Comparison of ENCODE assay signal across 15 cellular contexts in genomic region chr20:16601019-16601418, GRCh38.
"Had no signal": no experiment of that assay in that cellular context is flagged by ENCODE, and none has a peak within 500 bp of the region (broad histone marks: within the 10 kb centered on the region; RNA-seq: fewer than 3 reads in every experiment).

No MANE protein-coding gene starts in this region.

- H3K4me1 ChIP-seq: left lung, sigmoid colon, spleen, stomach, upper lobe of right lung had no signal

- H3K27ac ChIP-seq: hepatocyte, left lung, sigmoid colon, spleen, stomach, thoracic aorta, upper lobe of right lung had no signal

- H3K36me3 ChIP-seq: left lung, sigmoid colon, spleen, stomach, thoracic aorta, upper lobe of right lung had no signal

- DNase-seq: activated CD4-positive, alpha-beta T cell treated with anti-CD3 and anti-CD28 coated beads for 1 hour; activated CD4-positive, alpha-beta T cell treated with anti-CD3 and anti-CD28 coated beads, Interleukin-2, amount 50 U/mL, for 4 hours; activated naive CD4-positive, alpha-beta T cell treated with anti-CD3 and anti-CD28 coated beads for 36 hours; activated naive CD8-positive, alpha-beta T cell treated with anti-CD3 and anti-CD28 coated beads, Interleukin-2, amount 50 U/mL, for 24 hours; aorta; kidney; left lung; mesendoderm; sigmoid colon; spleen; stomach; upper lobe of right lung had no signal

- H3K4me3 ChIP-seq: hepatocyte, left lung, sigmoid colon, spleen, stomach, thoracic aorta, upper lobe of right lung had no signal

- H3K9me3 ChIP-seq: left lung, sigmoid colon, spleen, stomach, thoracic aorta, upper lobe of right lung had no signal

- H3K27me3 ChIP-seq: hepatocyte, left lung, sigmoid colon, upper lobe of right lung had no signal

- ATAC-seq: activated naive CD8-positive, alpha-beta T cell treated with anti-CD3 and anti-CD28 coated beads, Interleukin-2, amount 50 U/mL, for 24 hours; left lung; natural killer cell treated with Interleukin-12 subunit alpha and Interleukin-12 subunit beta and Interleukin-15 and Interleukin-18, amount 100 ng/mL, for 72 hours; upper lobe of right lung had no signal
